ENCODE assay signal across 11 cellular contexts in the genomic region with DNA sequence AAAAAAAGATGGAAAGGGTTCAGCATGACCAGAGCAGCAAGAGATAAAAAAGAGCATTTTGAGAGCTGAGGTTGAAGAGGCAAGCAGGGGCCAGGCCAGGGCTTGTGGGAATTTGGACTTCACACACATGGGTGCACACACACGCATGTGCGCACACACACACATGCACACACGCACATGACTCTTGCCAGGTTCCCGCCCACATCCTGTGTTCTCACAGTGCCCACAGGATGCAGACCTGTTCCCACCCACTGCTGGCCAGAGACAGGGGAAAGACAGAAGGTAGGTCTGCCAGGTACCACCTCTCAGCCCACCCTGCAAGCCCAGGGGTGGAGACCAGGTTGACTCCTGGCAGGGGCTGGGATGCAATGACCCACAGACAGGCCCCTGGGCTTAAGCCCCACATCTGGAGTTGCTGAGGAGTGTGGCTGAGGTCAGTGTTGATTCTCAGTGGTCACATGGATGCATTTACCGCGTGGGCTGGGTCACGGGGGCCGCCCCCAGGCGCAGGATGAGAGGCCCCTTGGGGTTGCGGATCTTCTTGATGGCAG. TPM values are rescaled to one million over a fixed set of nuclear protein-coding genes. Genes with fewer than 3 reads are reported as not detected.
A peak's percentile ranks its signal among the peaks of the same experiment; 100 is the strongest.
DNase-seq lines count a peak whose midpoint lies in the region; ATAC-seq and TF ChIP-seq lines count a peak whose summit lies in the region.
"Had no signal": no experiment of that assay in that cellular context is flagged by ENCODE, and none has a peak within 500 bp of the region (broad histone marks: within the 10 kb centered on the region; RNA-seq: fewer than 3 reads in every experiment).

No MANE protein-coding gene starts in this region.

- no peak for ATAC-seq in activated naive CD4-positive, alpha-beta T cell treated with anti-CD3 and anti-CD28 coated beads, Interleukin-2, amount 50 U/mL, for 72 hours
- ATAC-seq in RWPE2 (ENCODE audit: low read depth) (no peak), HG03342 (IDR thresholded peaks at IDR 0.05; ENCODE audit: unreplicated experiment) (no peak)
- peak; percentile 85 for ATAC-seq in effector memory CD8-positive, alpha-beta T cell (replicated peaks)

- H3K4me3 ChIP-seq in RWPE2 (ENCODE audit: severe bottlenecking) (no peak overlapping the region), tibial artery (no peak overlapping the region), suprapubic skin (no peak overlapping the region)

- peaks cover 7% of the 10 kb centered on the region for H3K27me3 Mint-ChIP-seq in activated naive CD4-positive, alpha-beta T cell treated with anti-CD3 and anti-CD28 coated beads for 36 hours (ENCODE audit: low read depth)
- peaks cover 0 to 1% of the 10 kb centered on the region in 2 donors for H3K27me3 Mint-ChIP-seq in effector memory CD8-positive, alpha-beta T cell

- no peak overlapping the region for H3K27ac Mint-ChIP-seq in activated naive CD4-positive, alpha-beta T cell treated with anti-CD3 and anti-CD28 coated beads for 36 hours
- H3K27ac Mint-ChIP-seq in activated naive CD4-positive, alpha-beta T cell treated with anti-CD3 and anti-CD28 coated beads, Interleukin-2, amount 50 U/mL, for 72 hours: no peak overlapping the region
- H3K27ac Mint-ChIP-seq in effector memory CD8-positive, alpha-beta T cell: peak overlapping the region; percentile 45 to 53

- peaks cover 14% of the 10 kb centered on the region for H3K4me1 Mint-ChIP-seq in activated naive CD4-positive, alpha-beta T cell treated with anti-CD3 and anti-CD28 coated beads for 36 hours (ENCODE audit: low read depth)
- H3K4me1 Mint-ChIP-seq in effector memory CD8-positive, alpha-beta T cell (ENCODE audit: low read depth in 2 of 2): peaks cover 23 to 29% of the 10 kb centered on the region in 2 donors

- H3K27me3 ChIP-seq in RWPE2 (ENCODE audit: insufficient read depth, poor library complexity, severe bottlenecking): no peaks in the 10 kb centered on the region
- H3K27me3 ChIP-seq in tibial artery: no peaks in the 10 kb centered on the region
- H3K27me3 ChIP-seq in suprapubic skin: peaks cover 6% of the 10 kb centered on the region

- H3K27ac ChIP-seq in RWPE2 (ENCODE audit: poor library complexity, severe bottlenecking) (peak overlapping the region; percentile 93), tibial artery (peak overlapping the region; percentile 83), suprapubic skin (no peak overlapping the region)

- CTCF ChIA-PET in activated naive CD4-positive, alpha-beta T cell treated with anti-CD3 and anti-CD28 coated beads for 36 hours (lab: Charles Lee): no interaction called here

- TF ChIP-seq POLR2A in suprapubic skin (IDR thresholded peaks at IDR 0.05): no peak

- no peaks in the 10 kb centered on the region for H3K36me3 Mint-ChIP-seq in activated naive CD4-positive, alpha-beta T cell treated with anti-CD3 and anti-CD28 coated beads for 36 hours (ENCODE audit: low read depth)
- no peaks in the 10 kb centered on the region for H3K36me3 Mint-ChIP-seq in activated naive CD4-positive, alpha-beta T cell treated with anti-CD3 and anti-CD28 coated beads, Interleukin-2, amount 50 U/mL, for 72 hours
- H3K36me3 Mint-ChIP-seq in effector memory CD8-positive, alpha-beta T cell (ENCODE audit: insufficient read depth): peaks cover 4% of the 10 kb centered on the region

- no peak overlapping the region for H3K4me3 Mint-ChIP-seq in activated naive CD4-positive, alpha-beta T cell treated with anti-CD3 and anti-CD28 coated beads for 36 hours
- H3K4me3 Mint-ChIP-seq in effector memory CD8-positive, alpha-beta T cell: peak overlapping the region; percentile 42 to 48

- intact Hi-C loops in activated naive CD4-positive, alpha-beta T cell treated with anti-CD3 and anti-CD28 coated beads for 36 hours (cut with micrococcal nuclease): no loop called here
- intact Hi-C loops in tibial artery (cut with DNase I; ENCODE audit: low total_unique reads): no loop called here

- TF ChIP-seq CTCF in RWPE2 (IDR thresholded peaks at IDR 0.05; ENCODE audit: poor library complexity, severe bottlenecking) (no peak), tibial artery (IDR thresholded peaks at IDR 0.05) (no peak), suprapubic skin (IDR thresholded peaks at IDR 0.05) (no peak)

- 72% methylated on average over 10 of the region's 10 CpGs for WGBS in suprapubic skin

- H3K36me3 ChIP-seq in RWPE2 (ENCODE audit: low read depth) (peaks cover 56% of the 10 kb centered on the region), tibial artery (peaks cover 3 to 52% (median 30%) of the 10 kb centered on the region in 3 donors), suprapubic skin (peaks cover 34% of the 10 kb centered on the region)

- no peaks in the 10 kb centered on the region for H3K9me3 Mint-ChIP-seq in activated naive CD4-positive, alpha-beta T cell treated with anti-CD3 and anti-CD28 coated beads for 36 hours
- H3K9me3 Mint-ChIP-seq in activated naive CD4-positive, alpha-beta T cell treated with anti-CD3 and anti-CD28 coated beads, Interleukin-2, amount 50 U/mL, for 72 hours: no peaks in the 10 kb centered on the region
- H3K9me3 Mint-ChIP-seq in effector memory CD8-positive, alpha-beta T cell: no peaks in the 10 kb centered on the region

- no peak for TF ChIP-seq EP300 in suprapubic skin (IDR thresholded peaks at IDR 0.05)

- peak; percentile 34 for DNase-seq in activated naive CD4-positive, alpha-beta T cell treated with anti-CD3 and anti-CD28 coated beads for 36 hours
- DNase-seq in activated naive CD4-positive, alpha-beta T cell treated with anti-CD3 and anti-CD28 coated beads, Interleukin-2, amount 50 U/mL, for 72 hours (ENCODE audit: low spot score in 2 of 2): no peak
- DNase-seq in RWPE2 (ENCODE audit: low spot score) (no peak), tibial artery (no peak), NOMO-1 treated with dmso at 0.1 percent for 144 hours (lab: John Stamatoyannopoulos, UW; ENCODE audit: unreplicated experiment) (no peak), suprapubic skin (ENCODE audit: low spot score in 2 of 2) (no peak)
- peak; percentile 26 to 30 (median 29) for DNase-seq in effector memory CD8-positive, alpha-beta T cell
- DNase-seq: effector CD4-positive, alpha-beta T cell; NCI-H526 treated with DMSO at 0.1 percent for 48 hours; SW 1271 had no signal

- H3K4me1 ChIP-seq in RWPE2 (ENCODE audit: insufficient read depth, poor library complexity, severe bottlenecking): peaks cover 42% of the 10 kb centered on the region
- H3K4me1 ChIP-seq in tibial artery: peaks cover 4 to 86% (median 50%) of the 10 kb centered on the region in 4 donors
- H3K4me1 ChIP-seq in suprapubic skin: peaks cover 64% of the 10 kb centered on the region

- no peaks in the 10 kb centered on the region for H3K9me3 ChIP-seq in RWPE2 (ENCODE audit: severe bottlenecking)
- no peaks in the 10 kb centered on the region for H3K9me3 ChIP-seq in tibial artery
- no peaks in the 10 kb centered on the region for H3K9me3 ChIP-seq in suprapubic skin

RNA-seq across cellular contexts. Expression of gene COL16A1, which starts 4.4 kb away (rescaled TPM):
- under 1 TPM; 0.17 to 0.47 TPM for total RNA-seq in activated naive CD4-positive, alpha-beta T cell treated with anti-CD3 and anti-CD28 coated beads for 36 hours
- total RNA-seq in activated naive CD4-positive, alpha-beta T cell treated with anti-CD3 and anti-CD28 coated beads, Interleukin-2, amount 50 U/mL, for 72 hours: under 1 TPM in 1 of 2 donors, not detected in 1; 0.21 TPM
- 100 to 1,000 TPM in 2 of 4 donors, 10 to 100 TPM in 2; 41.6 to 188 (median 93.1) TPM for total RNA-seq in suprapubic skin

RNA-seq across cellular contexts. Expression of gene PEF1, which starts 54.7 kb away (rescaled TPM):
- total RNA-seq in activated naive CD4-positive, alpha-beta T cell treated with anti-CD3 and anti-CD28 coated beads for 36 hours: 10 to 100 TPM; 79.6 to 80.6 TPM
- 10 to 100 TPM; 55.4 to 55.8 TPM for total RNA-seq in activated naive CD4-positive, alpha-beta T cell treated with anti-CD3 and anti-CD28 coated beads, Interleukin-2, amount 50 U/mL, for 72 hours
- total RNA-seq in suprapubic skin: 100 to 1,000 TPM in 3 of 4 donors, 10 to 100 TPM in 1; 97.9 to 117 (median 103) TPM

Comparison
In these comparisons a context has a peak if more than half of its experiments do, and no peak if none do; other contexts are left out.
1. DNase-seq: peak in activated naive CD4-positive, alpha-beta T cell treated with anti-CD3 and anti-CD28 coated beads for 36 hours (single experiment) and effector memory CD8-positive, alpha-beta T cell (3 of 3); none in activated naive CD4-positive, alpha-beta T cell treated with anti-CD3 and anti-CD28 coated beads, Interleukin-2, amount 50 U/mL, for 72 hours (0 of 2), RWPE2 (single experiment), tibial artery (0 of 2), NOMO-1 treated with dmso at 0.1 percent for 144 hours (single experiment) and suprapubic skin (0 of 2).
2. H3K27ac Mint-ChIP-seq: peak in effector memory CD8-positive, alpha-beta T cell (2 of 2); none in activated naive CD4-positive, alpha-beta T cell treated with anti-CD3 and anti-CD28 coated beads for 36 hours (single experiment) and activated naive CD4-positive, alpha-beta T cell treated with anti-CD3 and anti-CD28 coated beads, Interleukin-2, amount 50 U/mL, for 72 hours (0 of 2).
3. RNA of gene COL16A1, which starts 4.4 kb away (total RNA-seq): 41.6 to 188 TPM in suprapubic skin; 0.17 to 0.47 TPM in activated naive CD4-positive, alpha-beta T cell treated with anti-CD3 and anti-CD28 coated beads for 36 hours and 0.21 TPM in activated naive CD4-positive, alpha-beta T cell treated with anti-CD3 and anti-CD28 coated beads, Interleukin-2, amount 50 U/mL, for 72 hours; every median in the first group is over 10 times any median in the second.